ENCODE assay signal across 11 cellular contexts in the genomic region with DNA sequence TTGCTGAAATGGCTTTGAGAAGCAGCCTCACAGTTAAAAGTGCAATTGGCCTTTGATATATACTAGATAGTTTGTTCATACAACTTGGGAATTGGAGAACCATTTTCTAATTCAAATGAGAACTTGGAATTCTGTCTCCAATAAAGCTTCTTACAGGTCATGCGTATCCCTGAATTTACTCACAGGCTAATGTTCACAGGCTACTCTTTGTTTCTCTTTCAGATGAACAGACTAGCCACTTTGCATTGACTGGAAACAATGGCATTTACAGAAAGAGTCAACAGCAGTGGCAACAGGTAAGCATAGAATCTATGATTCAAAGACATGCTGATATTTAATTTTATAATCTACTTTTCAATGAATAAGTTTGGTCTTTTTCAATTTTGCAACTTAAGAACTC. TPM values are rescaled to one million over a fixed set of nuclear protein-coding genes. Genes with fewer than 3 reads are reported as not detected.
DNase-seq lines count a peak whose midpoint lies in the region; ATAC-seq and TF ChIP-seq lines count a peak whose summit lies in the region.
"Had no signal": no experiment of that assay in that cellular context is flagged by ENCODE, and none has a peak within 500 bp of the region (broad histone marks: within the 10 kb centered on the region; RNA-seq: fewer than 3 reads in every experiment).

No MANE protein-coding gene starts in this region.

- no peak for TF ChIP-seq CTCF in transverse colon (IDR thresholded peaks at IDR 0.05)

- H3K4me1 ChIP-seq in transverse colon = peaks cover 0 to 34% (median 8%) of the 10 kb centered on the region in 4 donors

- H3K27me3 Mint-ChIP-seq in activated naive CD4-positive, alpha-beta T cell treated with anti-CD3 and anti-CD28 coated beads, Interleukin-2, amount 10 ng/mL, durations not matched to agents 7 days and 5 days = no peaks in the 10 kb centered on the region
- H3K27me3 Mint-ChIP-seq in activated T-cell treated with anti-CD3 and anti-CD28 coated beads, Interleukin-2, amount 50 U/mL, for 4 hours (ENCODE audit: low read depth) = no peaks in the 10 kb centered on the region

- no peak overlapping the region for H3K27ac Mint-ChIP-seq in activated naive CD4-positive, alpha-beta T cell treated with anti-CD3 and anti-CD28 coated beads, Interleukin-2, amount 10 ng/mL, durations not matched to agents 7 days and 5 days

- H3K27ac ChIP-seq in transverse colon = no peak overlapping the region

- H3K9me3 ChIP-seq in transverse colon = no peaks in the 10 kb centered on the region
- H3K9me3 ChIP-seq: SK-N-SH had no signal

- peak; percentile 35 for ATAC-seq in GM18858 (IDR thresholded peaks at IDR 0.05; ENCODE audit: unreplicated experiment)
- peak; percentile 40 for ATAC-seq in HG02884 (IDR thresholded peaks at IDR 0.05; ENCODE audit: unreplicated experiment)
- no peak for ATAC-seq in HG02981 (IDR thresholded peaks at IDR 0.05; ENCODE audit: unreplicated experiment)
- ATAC-seq in activated T-cell treated with anti-CD3 and anti-CD28 coated beads, Interleukin-2, amount 50 U/mL, for 4 hours = no peak

- CTCF ChIA-PET in activated naive CD4-positive, alpha-beta T cell treated with anti-CD3 and anti-CD28 coated beads, Interleukin-2, amount 10 ng/mL, durations not matched to agents 7 days and 5 days (lab: Charles Lee) = no interaction called here

- peaks cover 21% of the 10 kb centered on the region for H3K4me1 Mint-ChIP-seq in activated naive CD4-positive, alpha-beta T cell treated with anti-CD3 and anti-CD28 coated beads, Interleukin-2, amount 10 ng/mL, durations not matched to agents 7 days and 5 days
- H3K4me1 Mint-ChIP-seq in activated T-cell treated with anti-CD3 and anti-CD28 coated beads, Interleukin-2, amount 50 U/mL, for 4 hours (ENCODE audit: low read depth) = peaks cover 36% of the 10 kb centered on the region

- no peak for TF ChIP-seq POLR2A in transverse colon (IDR thresholded peaks at IDR 0.05)

- DNase-seq in NCI-H526 (lab: John Stamatoyannopoulos, UW) = peak; percentile 83 to 86
- peak; percentile 14 for DNase-seq in iPS-NIHi11 (ENCODE audit: low spot score)
- DNase-seq in activated naive CD4-positive, alpha-beta T cell treated with anti-CD3 and anti-CD28 coated beads, Interleukin-2, amount 10 ng/mL, durations not matched to agents 7 days and 5 days = no peak
- no peak for DNase-seq in activated T-cell treated with anti-CD3 and anti-CD28 coated beads, Interleukin-2, amount 50 U/mL, for 4 hours
- DNase-seq in transverse colon = no peak
- DNase-seq: C1 segment of cervical spinal cord, IMR-90, SK-N-SH had no signal

- peaks cover 0 to 4% (median 0%) of the 10 kb centered on the region in 4 donors for H3K36me3 ChIP-seq in transverse colon

- no peak overlapping the region for H3K4me3 Mint-ChIP-seq in activated naive CD4-positive, alpha-beta T cell treated with anti-CD3 and anti-CD28 coated beads, Interleukin-2, amount 10 ng/mL, durations not matched to agents 7 days and 5 days
- no peak overlapping the region for H3K4me3 Mint-ChIP-seq in activated T-cell treated with anti-CD3 and anti-CD28 coated beads, Interleukin-2, amount 50 U/mL, for 4 hours

- H3K27me3 ChIP-seq in transverse colon = no peaks in the 10 kb centered on the region

- intact Hi-C loops in transverse colon (cut with DNase I; ENCODE audit: low total_unique reads) = no loop called here

- peaks cover 22% of the 10 kb centered on the region for H3K36me3 Mint-ChIP-seq in activated naive CD4-positive, alpha-beta T cell treated with anti-CD3 and anti-CD28 coated beads, Interleukin-2, amount 10 ng/mL, durations not matched to agents 7 days and 5 days
- peaks cover 19% of the 10 kb centered on the region for H3K36me3 Mint-ChIP-seq in activated T-cell treated with anti-CD3 and anti-CD28 coated beads, Interleukin-2, amount 50 U/mL, for 4 hours (ENCODE audit: insufficient read depth)

- in situ Hi-C loops in transverse colon (cut with MboI; ENCODE audit: low pct_ligation_motif_present in 1 of 4, low pct_unique_long_range_greater_than_20kb in 1 of 4, low sequenced_read_pairs in 3 of 4) = no loop called here

- 74% methylated on average over 1 of the region's 1 CpG; no CpG with 5 or more reads in 1 of the 2 donors for WGBS in transverse colon (ENCODE audit: low coverage in 1 of 2), 2 donors

- TF ChIP-seq EP300 in transverse colon (IDR thresholded peaks at IDR 0.05; ENCODE audit: low read depth) = no peak

- H3K4me3 ChIP-seq in transverse colon = no peak overlapping the region

- no peaks in the 10 kb centered on the region for H3K9me3 Mint-ChIP-seq in activated naive CD4-positive, alpha-beta T cell treated with anti-CD3 and anti-CD28 coated beads, Interleukin-2, amount 10 ng/mL, durations not matched to agents 7 days and 5 days
- H3K9me3 Mint-ChIP-seq in activated T-cell treated with anti-CD3 and anti-CD28 coated beads, Interleukin-2, amount 50 U/mL, for 4 hours = no peaks in the 10 kb centered on the region

RNA-seq across cellular contexts. Expression of gene AFF1, which starts 13.5 kb away (rescaled TPM):
- 10 to 100 TPM; 20.0 to 35.5 (median 26.5) TPM for total RNA-seq in activated T-cell treated with anti-CD3 and anti-CD28 coated beads, Interleukin-2, amount 50 U/mL, for 4 hours
- total RNA-seq in transverse colon = 100 to 1,000 TPM in 1 of 4 donors, 10 to 100 TPM in 3; 77.1 to 151 (median 97.0) TPM

RNA-seq across cellular contexts. Expression of gene C4orf36, which starts 56.1 kb away (rescaled TPM):
- total RNA-seq in activated T-cell treated with anti-CD3 and anti-CD28 coated beads, Interleukin-2, amount 50 U/mL, for 4 hours = not detected
- total RNA-seq in transverse colon = under 1 TPM in 2 of 4 donors, not detected in 2; 0.27 to 0.32 TPM

Comparison
In these comparisons a context has a peak if more than half of its experiments do, and no peak if none do; other contexts are left out.
1. ATAC-seq: peak in GM18858 (single experiment) and HG02884 (single experiment); none in HG02981 (single experiment) and activated T-cell treated with anti-CD3 and anti-CD28 coated beads, Interleukin-2, amount 50 U/mL, for 4 hours (0 of 2).
2. DNase-seq: peak in NCI-H526 (2 of 2) and iPS-NIHi11 (single experiment); none in activated naive CD4-positive, alpha-beta T cell treated with anti-CD3 and anti-CD28 coated beads, Interleukin-2, amount 10 ng/mL, durations not matched to agents 7 days and 5 days (single experiment), activated T-cell treated with anti-CD3 and anti-CD28 coated beads, Interleukin-2, amount 50 U/mL, for 4 hours (single experiment) and transverse colon (single experiment).